ENCODE assay signal across 19 cellular contexts in the genomic region with DNA sequence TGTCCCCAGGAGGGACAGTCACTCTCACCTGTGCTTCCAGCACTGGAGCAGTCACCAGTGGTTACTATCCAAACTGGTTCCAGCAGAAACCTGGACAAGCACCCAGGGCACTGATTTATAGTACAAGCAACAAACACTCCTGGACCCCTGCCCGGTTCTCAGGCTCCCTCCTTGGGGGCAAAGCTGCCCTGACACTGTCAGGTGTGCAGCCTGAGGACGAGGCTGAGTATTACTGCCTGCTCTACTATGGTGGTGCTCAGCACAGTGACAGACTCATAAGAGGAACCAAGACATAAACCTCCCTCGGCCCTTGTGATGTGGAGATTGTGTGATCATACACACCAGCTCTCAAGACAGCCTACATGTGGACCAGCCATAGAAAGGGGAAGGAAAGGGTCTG.
DNase-seq lines count a peak whose midpoint lies in the region; ATAC-seq, FAIRE-seq and TF ChIP-seq lines count a peak whose summit lies in the region.
"Had no signal": no experiment of that assay in that cellular context is flagged by ENCODE, and none has a peak within 500 bp of the region (broad histone marks: within the 10 kb centered on the region; RNA-seq: fewer than 3 reads in every experiment).

No MANE protein-coding gene starts in this region.

- H3K18ac ChIP-seq in trophoblast cell (ENCODE audit: low read length), result no peak overlapping the region

- H3K27me3 Mint-ChIP-seq in T-helper 17 cell, result peaks cover 48% of the 10 kb centered on the region

- no peak overlapping the region for H3K4me3 ChIP-seq in LNCaP clone FGC (ENCODE audit: low read depth, low read length)
- H3K4me3 ChIP-seq in trophoblast cell (ENCODE audit: low read depth, low read length), result no peak overlapping the region
- H3K4me3 ChIP-seq: dorsolateral prefrontal cortex, PC-9, skin epidermis, stomach had no signal

- H2AK5ac ChIP-seq in trophoblast cell (ENCODE audit: low read length), result no peak overlapping the region

- WGBS in trophoblast cell (ENCODE audit: extremely low coverage, insufficient coverage, insufficient read length), result no CpG with 5 or more reads among the region's 3 CpGs

- no peak overlapping the region for H4K12ac ChIP-seq in trophoblast cell (ENCODE audit: low read depth, low read length)

- peak; percentile 37 for DNase-seq in GDM1 (lab: John Stamatoyannopoulos, UW)
- peak; percentile 8 for DNase-seq in LNCaP clone FGC (ENCODE audit: low read depth)
- no peak for DNase-seq in T-helper 17 cell
- DNase-seq in trophoblast cell, result no peak
- no peak for DNase-seq in NCI-H2107 (lab: John Stamatoyannopoulos, UW)
- DNase-seq in GM12892 (ENCODE audit: insufficient read length), result no peak
- DNase-seq: activated gamma-delta T cell treated with Interleukin-2 at 50 U/mL for 16 hours, dorsolateral prefrontal cortex, EL, left cardiac atrium, NCI-H1105, NCI-H2227 treated with DMSO at 0.1 percent for 48 hours, PC-9, stomach had no signal

- peaks cover 9% of the 10 kb centered on the region for H3K79me1 ChIP-seq in trophoblast cell (ENCODE audit: low read length)

- no peak for TF ChIP-seq CTCF in LNCaP clone FGC (IDR thresholded peaks at IDR 0.05; ENCODE audit: control insufficient read depth, extremely low read depth, insufficient read depth)

- no peak overlapping the region for H3K23ac ChIP-seq in trophoblast cell (ENCODE audit: low read length)

- no peak overlapping the region for H3K4ac ChIP-seq in trophoblast cell (ENCODE audit: low read depth, low read length)

- H3K9me3 ChIP-seq in T-helper 17 cell (ENCODE audit: control insufficient read depth, low read length, poor library complexity, severe bottlenecking), result no peaks in the 10 kb centered on the region
- H3K9me3 ChIP-seq in trophoblast cell (ENCODE audit: insufficient read depth, low read depth, low read length), result peaks cover 5% of the 10 kb centered on the region

- H3K4me3 Mint-ChIP-seq in T-helper 17 cell, result no peak overlapping the region
- H3K4me3 Mint-ChIP-seq: brain, WTC11 had no signal

- H3K4me1 ChIP-seq in trophoblast cell (ENCODE audit: control insufficient read depth in 1 of 2, insufficient read depth in 2 of 2, low read length in 2 of 2), result peaks cover 12 to 15% of the 10 kb centered on the region in 2 experiments

- no peak overlapping the region for H2AFZ ChIP-seq in trophoblast cell (ENCODE audit: insufficient read depth, low read length, poor library complexity)
- H2AFZ ChIP-seq: PC-9 had no signal

- H3K4me1 Mint-ChIP-seq in T-helper 17 cell, result no peaks in the 10 kb centered on the region
- H3K4me1 Mint-ChIP-seq: WTC11 had no signal

- H3K27ac ChIP-seq in trophoblast cell (ENCODE audit: low read depth, low read length), result no peak overlapping the region
- H3K27ac ChIP-seq: C4-2B, dorsolateral prefrontal cortex, PC-9, skin epidermis, stomach had no signal

- no peak for FAIRE-seq in GM12892 (lab: Jason Lieb, UNC)

- peak; percentile 76 for ATAC-seq in T-helper 17 cell
- ATAC-seq in GM21360 (IDR thresholded peaks at IDR 0.05; ENCODE audit: unreplicated experiment), result no peak
- ATAC-seq: left cardiac atrium, WTC11 had no signal

- peaks cover 3% of the 10 kb centered on the region for H3K79me2 ChIP-seq in trophoblast cell (ENCODE audit: control insufficient read depth, insufficient read depth, low read length, poor library complexity)

- no peak overlapping the region for H4K8ac ChIP-seq in trophoblast cell (ENCODE audit: low read depth, low read length)

- H2BK120ac ChIP-seq in trophoblast cell (ENCODE audit: insufficient read depth, low read length, poor library complexity), result no peak overlapping the region

- no peak overlapping the region for H2BK5ac ChIP-seq in trophoblast cell (ENCODE audit: low read depth, low read length, poor library complexity)

- H3K27me3 ChIP-seq in trophoblast cell (ENCODE audit: insufficient read depth, low read length), result no peaks in the 10 kb centered on the region

- no peak overlapping the region for H3K14ac ChIP-seq in trophoblast cell (ENCODE audit: low read length)

- H3K36me3 ChIP-seq in trophoblast cell (ENCODE audit: control insufficient read depth in 1 of 2, insufficient read depth in 2 of 2, low read length in 2 of 2), result no peaks in the 10 kb centered on the region
- H3K36me3 ChIP-seq: stomach had no signal

- peak overlapping the region; percentile 27 for H2BK12ac ChIP-seq in trophoblast cell (ENCODE audit: low read length)

- no peak overlapping the region for H3K27ac Mint-ChIP-seq in T-helper 17 cell
- H3K27ac Mint-ChIP-seq: WTC11 had no signal

- no peak for TF ChIP-seq POLR2A in GM12892 (IDR thresholded peaks at IDR 0.05; ENCODE audit: low read depth, low read length)

- H3K4me2 ChIP-seq in trophoblast cell (ENCODE audit: low read length), result no peak overlapping the region
- H3K4me2 ChIP-seq: PC-9 had no signal

- H3K36me3 Mint-ChIP-seq in T-helper 17 cell (ENCODE audit: low read depth), result no peaks in the 10 kb centered on the region
- H3K36me3 Mint-ChIP-seq: brain, WTC11 had no signal

- H3K9ac ChIP-seq in trophoblast cell (ENCODE audit: low read length), result no peak overlapping the region

- no peak overlapping the region for H4K91ac ChIP-seq in trophoblast cell (ENCODE audit: low read depth, low read length)

Comparison
In these comparisons a context has a peak if more than half of its experiments do, and no peak if none do; other contexts are left out.
1. DNase-seq: peak in GDM1 (single experiment) and LNCaP clone FGC (single experiment); none in T-helper 17 cell (0 of 3), trophoblast cell (0 of 2), NCI-H2107 (single experiment) and GM12892 (single experiment).